ENCODE assay signal across 25 cellular contexts in the genomic region with DNA sequence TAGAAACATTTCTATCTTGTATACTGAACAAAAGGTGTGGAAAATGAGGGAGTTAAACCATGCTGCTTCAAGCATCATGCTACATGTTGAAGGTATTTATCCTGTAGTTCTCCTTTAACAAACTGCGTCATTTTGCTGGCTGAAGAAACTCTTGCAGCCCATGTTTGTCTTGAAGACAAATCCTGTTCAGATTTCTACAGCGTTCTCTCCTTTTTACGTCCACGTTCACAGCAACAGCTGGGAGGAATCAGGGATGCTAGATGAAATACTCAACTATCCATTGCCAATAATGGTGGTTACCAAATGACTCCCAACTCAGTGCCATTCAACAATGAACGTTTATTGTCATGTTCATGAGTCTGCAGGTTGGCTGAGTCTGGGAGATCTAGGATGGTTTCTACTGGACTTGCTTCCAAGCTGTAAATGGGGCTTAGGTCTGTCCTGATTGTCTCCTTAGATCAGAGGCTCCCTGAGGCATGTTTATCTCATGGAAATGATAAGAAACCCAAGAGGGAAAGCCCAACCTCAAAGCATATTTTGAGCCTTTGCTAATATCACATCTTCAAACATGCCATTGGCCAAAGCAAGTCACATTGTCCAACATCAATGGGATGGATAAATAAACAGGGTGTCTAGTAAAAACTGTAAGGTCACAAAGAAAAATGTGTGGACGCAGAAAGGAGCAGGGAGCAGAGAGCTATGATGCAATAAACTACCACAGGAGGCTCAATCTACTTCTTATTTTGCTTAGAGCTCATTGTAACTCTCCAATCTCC. TPM values are rescaled to one million over a fixed set of nuclear protein-coding genes. Genes with fewer than 3 reads are reported as not detected.
DNase-seq lines count a peak whose midpoint lies in the region; ATAC-seq and TF ChIP-seq lines count a peak whose summit lies in the region.
"Had no signal": no experiment of that assay in that cellular context is flagged by ENCODE, and none has a peak within 500 bp of the region (broad histone marks: within the 10 kb centered on the region; RNA-seq: fewer than 3 reads in every experiment).

No MANE protein-coding gene starts in this region.

- H3K4me3 Mint-ChIP-seq in natural killer cell: peak overlapping the region; percentile 14
- no peak overlapping the region for H3K4me3 Mint-ChIP-seq in natural killer cell treated with Interleukin-12 subunit alpha and Interleukin-12 subunit beta and Interleukin-15 and Interleukin-18, amount 100 ng/mL, for 72 hours
- H3K4me3 Mint-ChIP-seq in chondrocyte (ENCODE audit: unreplicated experiment): no peak overlapping the region
- H3K4me3 Mint-ChIP-seq: activated naive CD4-positive, alpha-beta T cell treated with anti-CD3 and anti-CD28 coated beads, Interleukin-2, amount 10 ng/mL, durations not matched to agents 7 days and 5 days had no signal

- no peak for ATAC-seq in natural killer cell
- ATAC-seq in natural killer cell treated with Interleukin-12 subunit alpha and Interleukin-12 subunit beta and Interleukin-15 and Interleukin-18, amount 100 ng/mL, for 72 hours: no peak
- ATAC-seq in left ventricle myocardium superior: peak; percentile 52
- ATAC-seq: HCT116, left colon had no signal

- intact Hi-C loops in natural killer cell (cut with micrococcal nuclease): no loop called here
- intact Hi-C loops in left ventricle myocardium superior (cut with micrococcal nuclease): no loop called here

- DNase-seq in natural killer cell (no peak), amniotic epithelial cell (ENCODE audit: low read depth) (peak; percentile 37), left ventricle myocardium superior (no peak), ureter (ENCODE audit: low spot score) (peak; percentile 51), GOT3 (lab: John Stamatoyannopoulos, UW) (no peak), chondrocyte (ENCODE audit: low spot score) (no peak), NCI-H526 treated with DMSO at 0.1 percent for 48 hours (lab: John Stamatoyannopoulos, UW) (no peak)
- DNase-seq in natural killer cell treated with Interleukin-12 subunit alpha and Interleukin-12 subunit beta and Interleukin-15 and Interleukin-18, amount 100 ng/mL, for 72 hours (ENCODE audit: low spot score): no peak
- DNase-seq: activated CD4-positive, alpha-beta T cell treated with anti-CD3 and anti-CD28 coated beads for 4 hours; activated naive CD4-positive, alpha-beta T cell treated with anti-CD3 and anti-CD28 coated beads, Interleukin-2, amount 10 ng/mL, durations not matched to agents 7 days and 5 days; activated T-cell treated with anti-CD3 and anti-CD28 coated beads, Interleukin-2, amount 50 U/mL, for 48 hours; amygdala; dermis blood vessel endothelial cell; DMS79 treated with DMSO at 0.1 percent for 48 hours; head of caudate nucleus; left colon; mesenchymal stem cell; naive B cell; NCI-H524; retina; stimulated activated CD4-positive, alpha-beta T cell treated with anti-CD3 and anti-CD28 coated beads, Interleukin-12 subunit alpha, Interleukin-12 subunit beta, amount 100 ng/mL, for 4 hours; stimulated activated CD4-positive, alpha-beta T cell treated with anti-CD3 and anti-CD28 coated beads, Interleukin-4, amount 100 ng/mL, for 4 hours; stimulated activated naive CD4-positive, alpha-beta T cell; testis had no signal

- H3K27me3 Mint-ChIP-seq in natural killer cell (ENCODE audit: low read depth in 2 of 2) (peaks cover 11 to 24% of the 10 kb centered on the region in 2 donors), chondrocyte (ENCODE audit: low read depth) (peaks cover 19% of the 10 kb centered on the region)
- H3K27me3 Mint-ChIP-seq in natural killer cell treated with Interleukin-12 subunit alpha and Interleukin-12 subunit beta and Interleukin-15 and Interleukin-18, amount 100 ng/mL, for 72 hours: peaks cover 12 to 38% of the 10 kb centered on the region in 2 donors

- H3K36me3 Mint-ChIP-seq in natural killer cell: no peaks in the 10 kb centered on the region
- no peaks in the 10 kb centered on the region for H3K36me3 Mint-ChIP-seq in natural killer cell treated with Interleukin-12 subunit alpha and Interleukin-12 subunit beta and Interleukin-15 and Interleukin-18, amount 100 ng/mL, for 72 hours
- H3K36me3 Mint-ChIP-seq in chondrocyte (ENCODE audit: low read depth): no peaks in the 10 kb centered on the region
- H3K36me3 Mint-ChIP-seq: activated naive CD4-positive, alpha-beta T cell treated with anti-CD3 and anti-CD28 coated beads, Interleukin-2, amount 10 ng/mL, durations not matched to agents 7 days and 5 days; naive B cell had no signal

- H3K9me3 Mint-ChIP-seq in natural killer cell (no peaks in the 10 kb centered on the region), chondrocyte (ENCODE audit: low read depth) (no peaks in the 10 kb centered on the region)
- H3K9me3 Mint-ChIP-seq in natural killer cell treated with Interleukin-12 subunit alpha and Interleukin-12 subunit beta and Interleukin-15 and Interleukin-18, amount 100 ng/mL, for 72 hours: no peaks in the 10 kb centered on the region
- H3K9me3 Mint-ChIP-seq: activated naive CD4-positive, alpha-beta T cell treated with anti-CD3 and anti-CD28 coated beads, Interleukin-2, amount 10 ng/mL, durations not matched to agents 7 days and 5 days; naive B cell had no signal

- H3K4me1 Mint-ChIP-seq in natural killer cell (peaks cover 23 to 25% of the 10 kb centered on the region in 2 donors), chondrocyte (ENCODE audit: low read depth) (peaks cover 26% of the 10 kb centered on the region)
- peaks cover 15 to 20% of the 10 kb centered on the region in 2 donors for H3K4me1 Mint-ChIP-seq in natural killer cell treated with Interleukin-12 subunit alpha and Interleukin-12 subunit beta and Interleukin-15 and Interleukin-18, amount 100 ng/mL, for 72 hours (ENCODE audit: low read depth in 2 of 2)

- no peak overlapping the region for H3K27ac Mint-ChIP-seq in natural killer cell
- H3K27ac Mint-ChIP-seq in natural killer cell treated with Interleukin-12 subunit alpha and Interleukin-12 subunit beta and Interleukin-15 and Interleukin-18, amount 100 ng/mL, for 72 hours: no peak overlapping the region
- H3K27ac Mint-ChIP-seq in chondrocyte (ENCODE audit: unreplicated experiment): no peak overlapping the region
- H3K27ac Mint-ChIP-seq: activated naive CD4-positive, alpha-beta T cell treated with anti-CD3 and anti-CD28 coated beads, Interleukin-2, amount 10 ng/mL, durations not matched to agents 7 days and 5 days had no signal

- no peak for TF ChIP-seq CTCF in natural killer cell (IDR thresholded peaks at IDR 0.05)
- no peak for TF ChIP-seq CTCF in chondrocyte (IDR thresholded peaks at IDR 0.05)

RNA-seq across cellular contexts. Expression of a gene that starts 2.7 kb away (rescaled TPM):
- total RNA-seq in natural killer cell (10 to 100 TPM; 48.7 to 66.2 (median 57.7) TPM), left ventricle myocardium superior (7.7 TPM), ureter (48.3 TPM), chondrocyte (10.8 to 15.3 TPM (median 11.4 TPM) in 3 replicates)
- total RNA-seq in natural killer cell treated with Interleukin-12 subunit alpha and Interleukin-12 subunit beta and Interleukin-15 and Interleukin-18, amount 100 ng/mL, for 72 hours: 10 to 100 TPM; 12.3 to 13.4 TPM

Comparison
In these comparisons a context has a peak if more than half of its experiments do, and no peak if none do; other contexts are left out.
1. DNase-seq: peak in amniotic epithelial cell (single experiment) and ureter (single experiment); none in natural killer cell (single experiment), natural killer cell treated with Interleukin-12 subunit alpha and Interleukin-12 subunit beta and Interleukin-15 and Interleukin-18, amount 100 ng/mL, for 72 hours (single experiment), left ventricle myocardium superior (single experiment), GOT3 (single experiment), chondrocyte (single experiment) and NCI-H526 treated with DMSO at 0.1 percent for 48 hours (single experiment).